43 cellular contexts compared by ENCODE assay signal in the genomic region with DNA sequence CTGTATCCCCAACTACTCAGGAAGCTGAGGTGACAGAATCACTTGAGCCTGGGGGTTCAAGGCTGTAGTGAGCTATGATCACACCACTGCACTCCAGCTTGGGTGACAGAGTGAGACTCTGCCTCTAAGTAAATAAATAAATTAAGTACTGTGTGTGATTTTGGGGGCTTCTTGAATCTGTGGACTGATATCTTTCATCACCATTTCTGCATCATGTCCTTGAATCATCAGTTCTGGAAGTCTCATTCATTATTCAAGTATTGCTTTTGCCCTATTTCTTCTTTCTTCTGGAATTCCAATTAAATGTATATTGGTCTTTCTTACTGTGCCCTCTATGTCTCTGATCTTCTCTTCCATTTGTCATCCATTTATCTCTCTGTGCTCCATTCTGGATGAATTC. TPM values are rescaled to one million over a fixed set of nuclear protein-coding genes. Genes with fewer than 3 reads are reported as not detected.
"Had no signal": no experiment of that assay in that cellular context is flagged by ENCODE, and none has a peak within 500 bp of the region (broad histone marks: within the 10 kb centered on the region; RNA-seq: fewer than 3 reads in every experiment).

No MANE protein-coding gene starts in this region.

- H3K27ac Mint-ChIP-seq: activated naive CD4-positive, alpha-beta T cell treated with anti-CD3 and anti-CD28 coated beads for 36 hours; activated naive CD4-positive, alpha-beta T cell treated with anti-CD3 and anti-CD28 coated beads, Interleukin-2, amount 10 ng/mL, durations not matched to agents 7 days and 5 days; activated naive CD4-positive, alpha-beta T cell treated with anti-CD3 and anti-CD28 coated beads, Interleukin-2, amount 50 U/mL, for 24 hours; activated naive CD8-positive, alpha-beta T cell; activated naive CD8-positive, alpha-beta T cell treated with anti-CD3 and anti-CD28 coated beads for 36 hours; activated naive CD8-positive, alpha-beta T cell treated with anti-CD3 and anti-CD28 coated beads, Interleukin-2, amount 10 ng/mL, durations not matched to agents 7 days and 5 days; activated naive CD8-positive, alpha-beta T cell treated with anti-CD3 and anti-CD28 coated beads, Interleukin-2, amount 50 U/mL, for 24 hours; activated T-cell treated with anti-CD3 and anti-CD28 coated beads, Interleukin-2, amount 50 U/mL, for 24 hours; activated T-cell treated with anti-CD3 and anti-CD28 coated beads, Interleukin-2, amount 50 U/mL, for 72 hours; activated T-helper 1 cell treated with anti-CD3 and anti-CD28 coated beads, Interleukin-12 subunit alpha, Interleukin-12 subunit beta, Interleukin-2, Interleukin-4 antibody, amounts not matched to agents 30 ng/mL and 10 ng/mL and 1 ng/mL, durations not matched to agents 14 hours and 24 hours and 36 hours; activated T-helper 17 cell treated with anti-CD3 and anti-CD28 coated beads, Interleukin-2, amount 50 U/mL, for 72 hours; activated T-helper 2 cell treated with anti-CD3 and anti-CD28 coated beads, Interferon-gamma antibody, Interleukin-2, Interleukin-4, amounts not matched to agents 10 μg/mL and 5 μg/mL and 100 μg/mL, durations not matched to agents 14 hours and 24 hours and 36 hours; brain had no signal

- H3K4me1 Mint-ChIP-seq: activated naive CD4-positive, alpha-beta T cell treated with anti-CD3 and anti-CD28 coated beads, Interleukin-2, amount 10 ng/mL, durations not matched to agents 7 days and 5 days; activated naive CD4-positive, alpha-beta T cell treated with anti-CD3 and anti-CD28 coated beads, Interleukin-2, amount 50 U/mL, for 24 hours; activated naive CD8-positive, alpha-beta T cell treated with anti-CD3 and anti-CD28 coated beads for 36 hours; activated naive CD8-positive, alpha-beta T cell treated with anti-CD3 and anti-CD28 coated beads, Interleukin-2, amount 10 ng/mL, durations not matched to agents 7 days and 5 days; activated naive CD8-positive, alpha-beta T cell treated with anti-CD3 and anti-CD28 coated beads, Interleukin-2, amount 50 U/mL, for 24 hours; activated T-helper 17 cell treated with anti-CD3 and anti-CD28 coated beads, Interleukin-2, amount 50 U/mL, for 72 hours; brain; central memory CD8-positive, alpha-beta T cell had no signal

- H3K9me3 ChIP-seq: body of pancreas, breast epithelium had no signal

- H3K36me3 Mint-ChIP-seq: activated naive CD4-positive, alpha-beta T cell treated with anti-CD3 and anti-CD28 coated beads, Interleukin-2, amount 10 ng/mL, durations not matched to agents 7 days and 5 days; activated naive CD4-positive, alpha-beta T cell treated with anti-CD3 and anti-CD28 coated beads, Interleukin-2, amount 50 U/mL, for 24 hours; activated naive CD8-positive, alpha-beta T cell treated with anti-CD3 and anti-CD28 coated beads for 36 hours; activated naive CD8-positive, alpha-beta T cell treated with anti-CD3 and anti-CD28 coated beads, Interleukin-2, amount 10 ng/mL, durations not matched to agents 7 days and 5 days; brain had no signal

- H3K36me3 ChIP-seq: adrenal gland, ascending aorta, brain microvascular endothelial cell, breast epithelium, cardiac muscle cell had no signal

- H3K9me3 Mint-ChIP-seq: activated naive CD4-positive, alpha-beta T cell treated with anti-CD3 and anti-CD28 coated beads, Interleukin-2, amount 10 ng/mL, durations not matched to agents 7 days and 5 days; activated T-cell treated with anti-CD3 and anti-CD28 coated beads, Interleukin-2, amount 50 U/mL, for 4 hours; activated T-helper 1 cell treated with anti-CD3 and anti-CD28 coated beads, Interleukin-12 subunit alpha, Interleukin-12 subunit beta, Interleukin-2, Interleukin-4 antibody, amounts not matched to agents 30 ng/mL and 10 ng/mL and 1 ng/mL, durations not matched to agents 14 hours and 24 hours and 36 hours; activated T-helper 17 cell treated with anti-CD3 and anti-CD28 coated beads, Interleukin-2, amount 50 U/mL, for 72 hours; activated T-helper 2 cell treated with anti-CD3 and anti-CD28 coated beads, Interferon-gamma antibody, Interleukin-2, Interleukin-4, amounts not matched to agents 10 μg/mL and 5 μg/mL and 100 μg/mL, durations not matched to agents 14 hours and 24 hours and 36 hours; central memory CD8-positive, alpha-beta T cell had no signal

- H3K27ac ChIP-seq: adrenal gland, ascending aorta, body of pancreas, brain microvascular endothelial cell, breast epithelium, cardiac muscle cell had no signal

- H3K4me3 ChIP-seq: adrenal gland, ascending aorta, body of pancreas, breast epithelium, cardiac muscle cell had no signal

- H3K4me1 ChIP-seq: adrenal gland, ascending aorta, breast epithelium had no signal

- DNase-seq: activated effector memory CD4-positive, alpha-beta T cell treated with anti-CD3 and anti-CD28 coated beads, Interleukin-2, amount 50 U/mL, for 16 hours; activated effector memory CD4-positive, alpha-beta T cell treated with Interleukin-2 at 50 U/mL for 16 hours; activated gamma-delta T cell; activated gamma-delta T cell treated with Interleukin-2 at 50 U/mL for 16 hours; activated naive CD4-positive, alpha-beta T cell; activated naive CD4-positive, alpha-beta T cell treated with anti-CD3 and anti-CD28 coated beads for 36 hours; activated naive CD4-positive, alpha-beta T cell treated with anti-CD3 and anti-CD28 coated beads, Interleukin-2, amount 10 ng/mL, durations not matched to agents 7 days and 5 days; activated naive CD4-positive, alpha-beta T cell treated with anti-CD3 and anti-CD28 coated beads, Interleukin-2, amount 50 U/mL, for 16 hours; activated naive CD4-positive, alpha-beta T cell treated with Interleukin-2 at 50 U/mL for 16 hours; activated naive CD8-positive, alpha-beta T cell treated with anti-CD3 and anti-CD28 coated beads for 36 hours; activated naive CD8-positive, alpha-beta T cell treated with anti-CD3 and anti-CD28 coated beads, Interleukin-2, amount 10 ng/mL, durations not matched to agents 7 days and 5 days; activated naive CD8-positive, alpha-beta T cell treated with anti-CD3 and anti-CD28 coated beads, Interleukin-2, amount 50 U/mL, for 24 hours; activated T-cell treated with anti-CD3 and anti-CD28 coated beads, Interleukin-2, amount 50 U/mL, for 1 hour; activated T-cell treated with anti-CD3 and anti-CD28 coated beads, Interleukin-2, amount 50 U/mL, for 24 hours; activated T-cell treated with anti-CD3 and anti-CD28 coated beads, Interleukin-2, amount 50 U/mL, for 4 hours; activated T-cell treated with anti-CD3 and anti-CD28 coated beads, Interleukin-2, amount 50 U/mL, for 48 hours; activated T-cell treated with anti-CD3 and anti-CD28 coated beads, Interleukin-2, amount 50 U/mL, for 72 hours; adrenal gland; amniotic stem cell; amygdala; anterior cingulate cortex; aorta; body of pancreas; brain microvascular endothelial cell; caudate nucleus; central memory CD4-positive, alpha-beta T cell; cerebellar nuclear complex had no signal

- H3K27me3 Mint-ChIP-seq: brain had no signal

- H3K4me3 Mint-ChIP-seq: activated naive CD4-positive, alpha-beta T cell treated with anti-CD3 and anti-CD28 coated beads for 36 hours; activated naive CD4-positive, alpha-beta T cell treated with anti-CD3 and anti-CD28 coated beads, Interleukin-2, amount 10 ng/mL, durations not matched to agents 7 days and 5 days; activated naive CD4-positive, alpha-beta T cell treated with anti-CD3 and anti-CD28 coated beads, Interleukin-2, amount 50 U/mL, for 24 hours; activated naive CD8-positive, alpha-beta T cell; activated naive CD8-positive, alpha-beta T cell treated with anti-CD3 and anti-CD28 coated beads for 36 hours; activated naive CD8-positive, alpha-beta T cell treated with anti-CD3 and anti-CD28 coated beads, Interleukin-2, amount 10 ng/mL, durations not matched to agents 7 days and 5 days; activated naive CD8-positive, alpha-beta T cell treated with anti-CD3 and anti-CD28 coated beads, Interleukin-2, amount 50 U/mL, for 24 hours; activated T-cell treated with anti-CD3 and anti-CD28 coated beads, Interleukin-2, amount 50 U/mL, for 24 hours; activated T-cell treated with anti-CD3 and anti-CD28 coated beads, Interleukin-2, amount 50 U/mL, for 4 hours; activated T-cell treated with anti-CD3 and anti-CD28 coated beads, Interleukin-2, amount 50 U/mL, for 72 hours; activated T-helper 1 cell treated with anti-CD3 and anti-CD28 coated beads, Interleukin-12 subunit alpha, Interleukin-12 subunit beta, Interleukin-2, Interleukin-4 antibody, amounts not matched to agents 30 ng/mL and 10 ng/mL and 1 ng/mL, durations not matched to agents 14 hours and 24 hours and 36 hours; activated T-helper 17 cell treated with anti-CD3 and anti-CD28 coated beads, Interleukin-2, amount 50 U/mL, for 72 hours; brain; central memory CD8-positive, alpha-beta T cell had no signal

- H3K27me3 ChIP-seq: ascending aorta, body of pancreas, brain microvascular endothelial cell, breast epithelium, cardiac muscle cell had no signal

RNA-seq across cellular contexts. Expression of a gene that starts 46.7 kb away (rescaled TPM):
- total RNA-seq: activated naive CD4-positive, alpha-beta T cell treated with anti-CD3 and anti-CD28 coated beads for 36 hours; activated naive CD4-positive, alpha-beta T cell treated with anti-CD3 and anti-CD28 coated beads, Interleukin-2, amount 50 U/mL, for 72 hours; activated naive CD8-positive, alpha-beta T cell treated with anti-CD3 and anti-CD28 coated beads for 36 hours; activated naive CD8-positive, alpha-beta T cell treated with anti-CD3 and anti-CD28 coated beads, Interleukin-2, amount 10 ng/mL, durations not matched to agents 7 days and 5 days; activated T-cell treated with anti-CD3 and anti-CD28 coated beads, Interleukin-2, amount 50 U/mL, for 4 hours; activated T-cell treated with anti-CD3 and anti-CD28 coated beads, Interleukin-2, amount 50 U/mL, for 72 hours; activated T-helper 1 cell treated with anti-CD3 and anti-CD28 coated beads, Interleukin-12 subunit alpha, Interleukin-12 subunit beta, Interleukin-2, Interleukin-4 antibody, amounts not matched to agents 30 ng/mL and 10 ng/mL and 1 ng/mL, durations not matched to agents 14 hours and 24 hours and 36 hours; activated T-helper 17 cell treated with anti-CD3 and anti-CD28 coated beads, Interleukin-2, amount 50 U/mL, for 72 hours; activated T-helper 2 cell treated with anti-CD3 and anti-CD28 coated beads, Interferon-gamma antibody, Interleukin-2, Interleukin-4, amounts not matched to agents 10 μg/mL and 5 μg/mL and 100 μg/mL, durations not matched to agents 14 hours and 24 hours and 36 hours; ascending aorta; astrocyte; body of pancreas; breast epithelium; bronchial epithelial cell; cardiac septum; cerebellum; chondrocyte had no signal
